Comparison of ENCODE assay signal across 24 cellular contexts in the genomic region with DNA sequence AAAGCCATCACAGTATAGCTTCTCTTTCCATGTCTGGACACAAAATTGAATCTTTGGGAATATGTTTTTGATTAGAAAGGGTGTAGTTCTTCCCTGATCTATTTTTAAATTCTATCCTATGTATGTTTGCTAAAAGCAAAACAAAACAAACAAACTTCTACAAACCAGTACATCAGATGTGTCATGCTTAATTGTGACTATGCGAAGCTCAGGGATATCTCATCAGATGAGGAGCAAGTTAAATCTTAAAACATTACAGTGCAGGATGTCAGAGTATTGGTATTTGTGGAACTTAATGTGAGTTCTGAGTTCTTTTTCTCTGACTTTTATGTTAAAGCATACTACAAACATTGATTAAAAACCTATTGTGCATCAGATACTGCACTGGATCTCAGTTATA.
"Had no signal": no experiment of that assay in that cellular context is flagged by ENCODE, and none has a peak within 500 bp of the region (broad histone marks: within the 10 kb centered on the region; RNA-seq: fewer than 3 reads in every experiment).

No MANE protein-coding gene starts in this region.

- H3K27ac ChIP-seq: coronary artery, esophagus squamous epithelium, gastrocnemius medialis, ovary, psoas muscle, sigmoid colon, stomach, thyroid gland had no signal

- H3K27me3 ChIP-seq: esophagus squamous epithelium, gastrocnemius medialis, ovary, sigmoid colon, stomach, thyroid gland had no signal

- H3K4me3 ChIP-seq: coronary artery, esophagus squamous epithelium, gastrocnemius medialis, lung, ovary, psoas muscle, sigmoid colon, stomach, thyroid gland had no signal

- DNase-seq: dermis blood vessel endothelial cell; effector memory CD4-positive, alpha-beta T cell; erythroblast; esophagus squamous epithelium; gastrocnemius medialis; head of caudate nucleus; kidney; natural killer cell; occipital lobe; ovary; posterior cingulate gyrus; psoas muscle; right cardiac atrium; sigmoid colon; stimulated activated CD4-positive, alpha-beta T cell treated with anti-CD3 and anti-CD28 coated beads, Interleukin-2, amount 100 ng/mL, for 24 hours; stimulated activated CD4-positive, alpha-beta T cell treated with anti-CD3 and anti-CD28 coated beads, Interleukin-4, amount 100 ng/mL, for 24 hours; stimulated activated naive CD4-positive, alpha-beta T cell treated with Interleukin-2 at 50 U/mL for 16 hours; stomach; thyroid gland; trophoblast cell had no signal

- H3K36me3 ChIP-seq: esophagus squamous epithelium, gastrocnemius medialis, ovary, sigmoid colon, stomach, thyroid gland had no signal

- H3K9me3 ChIP-seq: esophagus squamous epithelium, gastrocnemius medialis, ovary, psoas muscle, sigmoid colon, stomach, thyroid gland had no signal

- ATAC-seq: gastrocnemius medialis; left lobe of liver; natural killer cell; psoas muscle; right cardiac atrium; stimulated activated effector memory CD8-positive, alpha-beta T cell treated with anti-CD3 and anti-CD28 coated beads, Interleukin-12 subunit alpha, Interleukin-12 subunit beta, amount 100 ng/mL, for 72 hours had no signal

- H3K4me1 ChIP-seq: esophagus squamous epithelium, gastrocnemius medialis, psoas muscle, sigmoid colon, stomach, thyroid gland had no signal
